Comparison of ENCODE assay signal across 8 cellular contexts in genomic region chr20:50540620-50541605, GRCh38. TPM values are rescaled to one million over a fixed set of nuclear protein-coding genes. Genes with fewer than 3 reads are reported as not detected.
A peak's percentile ranks its signal among the peaks of the same experiment; 100 is the strongest.
DNase-seq lines count a peak whose midpoint lies in the region; ATAC-seq, FAIRE-seq and TF ChIP-seq lines count a peak whose summit lies in the region.

No MANE protein-coding gene starts in this region.

- no peaks in the 10 kb centered on the region for H3K36me3 ChIP-seq in pancreas

- peak overlapping the region in 1 of 4 donors; percentile 23 for H3K27ac ChIP-seq in pancreas

- H3K4me1 ChIP-seq in pancreas: peaks cover 0 to 11% (median 9%) of the 10 kb centered on the region in 3 donors

- intact Hi-C loops in pancreas (cut with DNase I): no loop called here

- H3K9me3 ChIP-seq in pancreas: no peaks in the 10 kb centered on the region

- FAIRE-seq in G401.6 (lab: Jason Lieb, UNC) (peak; percentile 98), pancreas (lab: Jason Lieb, UNC) (no peak)

- H3K4me3 ChIP-seq in epithelial cell of esophagus (ENCODE audit: low read length) (no peak overlapping the region), pancreas (no peak overlapping the region)

- peak; percentile 92 for DNase-seq in LHCN-M2 (ENCODE audit: low read depth)
- peak; percentile 58 for DNase-seq in epithelial cell of esophagus (ENCODE audit: low read depth)
- no peak for DNase-seq in pancreas
- no peak for DNase-seq in stimulated activated CD8-positive, alpha-beta memory T cell treated with anti-CD3 and anti-CD28 coated beads, Interleukin-4, amount 100 ng/mL, for 48 hours
- DNase-seq in activated T-cell treated with anti-CD3 and anti-CD28 coated beads, Interleukin-2, amount 50 U/mL, for 48 hours: no peak
- no peak for DNase-seq in NOMO-1 treated with dmso at 0.1 percent for 144 hours (lab: John Stamatoyannopoulos, UW; ENCODE audit: unreplicated experiment)

- 89 to 93% methylated on average over 14 of the region's 14 CpGs for WGBS in pancreas, 2 donors

- H3K27me3 ChIP-seq in pancreas: no peaks in the 10 kb centered on the region

- TF ChIP-seq CTCF in epithelial cell of esophagus (IDR thresholded peaks at IDR 0.05; ENCODE audit: insufficient read depth, low read depth, low read length, missing control alignments) (no peak), pancreas (IDR thresholded peaks at IDR 0.05) (no peak)

- ATAC-seq in pancreas (peak in 3 of 4 donors; percentile 31 to 49 (median 33)), GM21825 (IDR thresholded peaks at IDR 0.05; ENCODE audit: unreplicated experiment) (no peak)

RNA-seq across cellular contexts. Expression of gene PTPN1, which starts 30.7 kb away (rescaled TPM):
- 57.1 and 58.3 TPM in 2 replicates for total RNA-seq in LHCN-M2 (2014; rRNA removed)
- 38.9 TPM for polyA plus RNA-seq in LHCN-M2 (2012)
- 10 to 100 TPM in 1 of 6 donors, 1 to 10 TPM in 5; 6.0 to 12.4 (median 8.4) TPM for total RNA-seq in pancreas
- 10 to 100 TPM in 1 of 2 donors, 1 to 10 TPM in 1; 8.3 to 11.2 TPM for polyA plus RNA-seq in pancreas

Comparison
In these comparisons a context has a peak if more than half of its experiments do, and no peak if none do; other contexts are left out.
1. DNase-seq: peak in LHCN-M2 (single experiment) and epithelial cell of esophagus (single experiment); none in pancreas (0 of 6), stimulated activated CD8-positive, alpha-beta memory T cell treated with anti-CD3 and anti-CD28 coated beads, Interleukin-4, amount 100 ng/mL, for 48 hours (single experiment), activated T-cell treated with anti-CD3 and anti-CD28 coated beads, Interleukin-2, amount 50 U/mL, for 48 hours (0 of 2) and NOMO-1 treated with dmso at 0.1 percent for 144 hours (single experiment).